Comparison of ENCODE assay signal across 2 cellular contexts in the genomic region with DNA sequence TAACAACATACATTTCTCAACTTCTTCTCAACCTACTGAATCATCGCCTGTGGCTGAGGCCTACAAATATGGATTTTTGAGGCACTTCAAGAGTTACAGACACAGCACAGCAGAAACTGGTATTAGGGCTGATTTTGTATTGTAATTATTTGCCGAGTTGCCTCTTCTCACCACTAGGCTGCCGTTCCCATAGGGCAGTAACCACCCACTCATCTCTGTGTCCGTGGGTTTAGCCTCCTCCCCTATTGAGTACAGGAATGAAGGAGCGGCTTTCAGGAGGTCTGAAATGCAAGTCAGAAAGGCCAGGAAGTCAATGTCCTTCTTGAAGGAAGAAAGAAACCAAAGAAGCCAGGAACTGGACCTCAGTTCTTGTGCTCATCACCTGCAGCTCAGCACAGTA.
TF ChIP-seq lines count a peak whose summit lies in the region.

No MANE protein-coding gene starts in this region.

TF ChIP-seq in HCT116, 20 proteins besides CTCF, POLR2A, EP300 and RAD21:
- TF ChIP-seq CBX3 (IDR thresholded peaks at IDR 0.05; ENCODE audit: low read depth): no peak
- TF ChIP-seq, protein P1, sequence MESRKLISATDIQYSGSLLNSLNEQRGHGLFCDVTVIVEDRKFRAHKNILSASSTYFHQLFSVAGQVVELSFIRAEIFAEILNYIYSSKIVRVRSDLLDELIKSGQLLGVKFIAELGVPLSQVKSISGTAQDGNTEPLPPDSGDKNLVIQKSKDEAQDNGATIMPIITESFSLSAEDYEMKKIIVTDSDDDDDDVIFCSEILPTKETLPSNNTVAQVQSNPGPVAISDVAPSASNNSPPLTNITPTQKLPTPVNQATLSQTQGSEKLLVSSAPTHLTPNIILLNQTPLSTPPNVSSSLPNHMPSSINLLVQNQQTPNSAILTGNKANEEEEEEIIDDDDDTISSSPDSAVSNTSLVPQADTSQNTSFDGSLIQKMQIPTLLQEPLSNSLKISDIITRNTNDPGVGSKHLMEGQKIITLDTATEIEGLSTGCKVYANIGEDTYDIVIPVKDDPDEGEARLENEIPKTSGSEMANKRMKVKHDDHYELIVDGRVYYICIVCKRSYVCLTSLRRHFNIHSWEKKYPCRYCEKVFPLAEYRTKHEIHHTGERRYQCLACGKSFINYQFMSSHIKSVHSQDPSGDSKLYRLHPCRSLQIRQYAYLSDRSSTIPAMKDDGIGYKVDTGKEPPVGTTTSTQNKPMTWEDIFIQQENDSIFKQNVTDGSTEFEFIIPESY (IDR thresholded peaks at IDR 0.05; ENCODE audit: extremely low read depth, insufficient replicate concordance, low read length): no peak
- TF ChIP-seq EGR1 (IDR thresholded peaks at IDR 0.05; ENCODE audit: low read depth): no peak
- no peak for TF ChIP-seq JUND (IDR thresholded peaks at IDR 0.05)
- no peak for TF ChIP-seq SIN3A (IDR thresholded peaks at IDR 0.05; ENCODE audit: low read depth)
- TF ChIP-seq, protein P2, sequence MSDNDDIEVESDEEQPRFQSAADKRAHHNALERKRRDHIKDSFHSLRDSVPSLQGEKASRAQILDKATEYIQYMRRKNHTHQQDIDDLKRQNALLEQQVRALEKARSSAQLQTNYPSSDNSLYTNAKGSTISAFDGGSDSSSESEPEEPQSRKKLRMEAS (IDR thresholded peaks at IDR 0.05): no peak
- TF ChIP-seq YY1 (IDR thresholded peaks at IDR 0.05; ENCODE audit: extremely low read depth, insufficient replicate concordance, low read depth, low read length): no peak
- no peak for TF ChIP-seq SRF (IDR thresholded peaks at IDR 0.05; ENCODE audit: low read depth)
- no peak for TF ChIP-seq ZFX (IDR thresholded peaks at IDR 0.05)
- no peak for TF ChIP-seq TCF7L2 (IDR thresholded peaks at IDR 0.05; ENCODE audit: borderline replicate concordance, extremely low read depth, insufficient read depth, insufficient read length)
- TF ChIP-seq CEBPB (IDR thresholded peaks at IDR 0.05; ENCODE audit: low read depth): no peak
- no peak for TF ChIP-seq POLR2AphosphoS5 (IDR thresholded peaks at IDR 0.05; ENCODE audit: low read depth, low read length)
- TF ChIP-seq EZH2 (IDR thresholded peaks at IDR 0.05): no peak

TF ChIP-seq in H1, 55 proteins besides CTCF, POLR2A, EP300 and RAD21:
- no peak for TF ChIP-seq SRF (IDR thresholded peaks at IDR 0.05; ENCODE audit: low read depth, low read length)
- TF ChIP-seq HDAC6 (IDR thresholded peaks at IDR 0.05; ENCODE audit: low read depth, low read length): no peak
- no peak for TF ChIP-seq KDM1A (IDR thresholded peaks at IDR 0.05; ENCODE audit: borderline replicate concordance, low read length)
- TF ChIP-seq TAF7 (optimal IDR thresholded peaks at IDR 0.05; ENCODE audit: borderline replicate concordance, low read depth, low read length): no peak
- TF ChIP-seq NRF1 (IDR thresholded peaks at IDR 0.05; ENCODE audit: low read depth, low read length): no peak
- TF ChIP-seq TAF1 (IDR thresholded peaks at IDR 0.05; ENCODE audit: low read depth, low read length): no peak
- TF ChIP-seq ATF3 (IDR thresholded peaks at IDR 0.05; ENCODE audit: insufficient read depth, low read depth, low read length): no peak
- TF ChIP-seq SP4 (IDR thresholded peaks at IDR 0.05; ENCODE audit: low read length): no peak
- no peak for TF ChIP-seq YY1 (IDR thresholded peaks at IDR 0.05; ENCODE audit: low read depth, low read length)
- no peak for TF ChIP-seq CHD2 (IDR thresholded peaks at IDR 0.05; ENCODE audit: low read length)
- TF ChIP-seq CEBPB (IDR thresholded peaks at IDR 0.05; ENCODE audit: low read depth, low read length): no peak
- no peak for TF ChIP-seq RFX5 (IDR thresholded peaks at IDR 0.05; ENCODE audit: borderline replicate concordance, low read depth, low read length)
- no peak for TF ChIP-seq CREB1 (IDR thresholded peaks at IDR 0.05)
- no peak for TF ChIP-seq CTBP2 (IDR thresholded peaks at IDR 0.05; ENCODE audit: borderline replicate concordance, insufficient read depth, insufficient read length, low read length)
- no peak for TF ChIP-seq ZNF274 (IDR thresholded peaks at IDR 0.05; ENCODE audit: borderline replicate concordance, extremely low read depth, low read length)
- TF ChIP-seq TCF12 (IDR thresholded peaks at IDR 0.05; ENCODE audit: low read depth, low read length): no peak
- TF ChIP-seq EGR1 (IDR thresholded peaks at IDR 0.05; ENCODE audit: borderline replicate concordance, low read depth, low read length): no peak
- no peak for TF ChIP-seq SIX5 (IDR thresholded peaks at IDR 0.05; ENCODE audit: low read depth, low read length)
- TF ChIP-seq RXRA (IDR thresholded peaks at IDR 0.05; ENCODE audit: insufficient read depth, low read depth, low read length): no peak
- TF ChIP-seq RNF2 (IDR thresholded peaks at IDR 0.05; ENCODE audit: borderline replicate concordance, low read depth, low read length, missing control alignments, poor library complexity, severe bottlenecking): no peak
